13 cellular contexts compared by ENCODE assay signal in genomic region chr14:104749958-104750529, GRCh38. TPM values are rescaled to one million over a fixed set of nuclear protein-coding genes. Genes with fewer than 3 reads are reported as not detected.
A peak's percentile ranks its signal among the peaks of the same experiment; 100 is the strongest.
DNase-seq lines count a peak whose midpoint lies in the region; ATAC-seq and TF ChIP-seq lines count a peak whose summit lies in the region.
"Had no signal": no experiment of that assay in that cellular context is flagged by ENCODE, and none has a peak within 500 bp of the region (broad histone marks: within the 10 kb centered on the region; RNA-seq: fewer than 3 reads in every experiment).

No MANE protein-coding gene starts in this region.

- in situ Hi-C loops in Panc1 (cut with HindIII; ENCODE audit: low pct_unique_long_range_greater_than_20kb, low sequenced_read_pairs), result no loop called here

- peak; percentile 61 for DNase-seq in AG10803 (ENCODE audit: low read depth)
- no peak for DNase-seq in Panc1 (ENCODE audit: low read depth, low spot score)
- DNase-seq in glutamatergic neuron, result no peak
- no peak for DNase-seq in NCI-H226
- DNase-seq in natural killer cell treated with Interleukin-12 subunit alpha and Interleukin-12 subunit beta and Interleukin-15 and Interleukin-18, amount 100 ng/mL, for 72 hours (ENCODE audit: low spot score), result no peak
- DNase-seq: activated CD4-positive, alpha-beta T cell treated with anti-CD3 and anti-CD28 coated beads for 4 hours; activated effector memory CD4-positive, alpha-beta T cell treated with Interleukin-2 at 50 U/mL for 16 hours; cerebellar nuclear complex; NCI-H1092; stimulated activated CD4-positive, alpha-beta T cell treated with anti-CD3 and anti-CD28 coated beads, Interleukin-2, amount 100 ng/mL, for 48 hours had no signal

- no peak overlapping the region for H3K4me3 ChIP-seq in AG10803 (ENCODE audit: low read length)
- no peak overlapping the region for H3K4me3 ChIP-seq in Panc1 (ENCODE audit: low read depth in 2 of 2, low read length in 2 of 2)
- H3K4me3 ChIP-seq: BLaER1 had no signal

- peaks cover 17% of the 10 kb centered on the region for H3K4me1 ChIP-seq in Panc1 (ENCODE audit: control insufficient read depth, insufficient read depth, low read length)

- H3K27me3 Mint-ChIP-seq in glutamatergic neuron (ENCODE audit: unreplicated experiment), result peaks cover 15% of the 10 kb centered on the region
- peaks cover 0 to 3% of the 10 kb centered on the region in 2 donors for H3K27me3 Mint-ChIP-seq in natural killer cell treated with Interleukin-12 subunit alpha and Interleukin-12 subunit beta and Interleukin-15 and Interleukin-18, amount 100 ng/mL, for 72 hours

- peaks cover 18% of the 10 kb centered on the region for H3K4me1 Mint-ChIP-seq in glutamatergic neuron (ENCODE audit: low read depth, unreplicated experiment)
- H3K4me1 Mint-ChIP-seq in natural killer cell treated with Interleukin-12 subunit alpha and Interleukin-12 subunit beta and Interleukin-15 and Interleukin-18, amount 100 ng/mL, for 72 hours (ENCODE audit: low read depth in 2 of 2), result peaks cover 14% of the 10 kb centered on the region in 2 donors

- POLR2A ChIA-PET in Panc1 (lab: Charles Lee), result no interaction called here

- H3K27ac Mint-ChIP-seq in glutamatergic neuron (ENCODE audit: unreplicated experiment), result no peak overlapping the region
- H3K27ac Mint-ChIP-seq in natural killer cell treated with Interleukin-12 subunit alpha and Interleukin-12 subunit beta and Interleukin-15 and Interleukin-18, amount 100 ng/mL, for 72 hours, result no peak overlapping the region

- TF ChIP-seq CTCF in AG10803 (conservative IDR thresholded peaks at IDR 0.05; ENCODE audit: low read length) (no peak), Panc1 (IDR thresholded peaks at IDR 0.05) (no peak), glutamatergic neuron (IDR thresholded peaks at IDR 0.05; ENCODE audit: partially characterized antibody, unreplicated experiment) (no peak)

- ATAC-seq in Panc1, result no peak
- ATAC-seq in GM21825 (IDR thresholded peaks at IDR 0.05; ENCODE audit: unreplicated experiment), result no peak
- no peak for ATAC-seq in natural killer cell treated with Interleukin-12 subunit alpha and Interleukin-12 subunit beta and Interleukin-15 and Interleukin-18, amount 100 ng/mL, for 72 hours
- ATAC-seq: SK-N-SH treated with all-trans-retinoic acid at 6 μM for 48 hours had no signal

- peaks cover 6% of the 10 kb centered on the region for H3K9me3 Mint-ChIP-seq in glutamatergic neuron (ENCODE audit: unreplicated experiment)
- no peaks in the 10 kb centered on the region for H3K9me3 Mint-ChIP-seq in natural killer cell treated with Interleukin-12 subunit alpha and Interleukin-12 subunit beta and Interleukin-15 and Interleukin-18, amount 100 ng/mL, for 72 hours

- peak overlapping the region; percentile 7; the same call in 1 of the 2 replicates for H3K27ac ChIP-seq in Panc1 (ENCODE audit: low read length)

- no TSS peak for BruUV-seq in Panc1 (replicated peaks; lab: Mats Ljungman, UMichigan)

- H3K36me3 ChIP-seq in Panc1 (ENCODE audit: control insufficient read depth, insufficient read depth, low read length), result peaks cover 3% of the 10 kb centered on the region; the same call in 1 of the 2 replicates

- no peaks in the 10 kb centered on the region for H3K36me3 Mint-ChIP-seq in glutamatergic neuron (ENCODE audit: unreplicated experiment)
- H3K36me3 Mint-ChIP-seq in natural killer cell treated with Interleukin-12 subunit alpha and Interleukin-12 subunit beta and Interleukin-15 and Interleukin-18, amount 100 ng/mL, for 72 hours, result no peaks in the 10 kb centered on the region

- peak overlapping the region; percentile 13 for H3K4me3 Mint-ChIP-seq in glutamatergic neuron (ENCODE audit: unreplicated experiment)
- no peak overlapping the region for H3K4me3 Mint-ChIP-seq in natural killer cell treated with Interleukin-12 subunit alpha and Interleukin-12 subunit beta and Interleukin-15 and Interleukin-18, amount 100 ng/mL, for 72 hours

- CTCF ChIA-PET in Panc1 (lab: Charles Lee), result no interaction called here

- H3K9me3 ChIP-seq in Panc1 (ENCODE audit: control insufficient read depth, insufficient read depth, low read depth, low read length), result no peaks in the 10 kb centered on the region

- no peaks in the 10 kb centered on the region for H3K27me3 ChIP-seq in Panc1 (ENCODE audit: control insufficient read depth, insufficient read depth, low read length)
- H3K27me3 ChIP-seq: BLaER1 had no signal

- intact Hi-C loops in Panc1 (cut with micrococcal nuclease; ENCODE audit: unreplicated experiment), result no loop called here

RNA-seq across cellular contexts. Expression of gene SIVA1, which starts 2.9 kb away (rescaled TPM):
- total RNA-seq in Panc1 (2021; ENCODE audit: unreplicated experiment) (100 TPM), glutamatergic neuron (ENCODE audit: unreplicated experiment) (30.5 TPM)
- 184 TPM for polyA plus RNA-seq in Panc1 (2012; ENCODE audit: insufficient read length)
- 100 to 1,000 TPM in 1 of 2 donors, 10 to 100 TPM in 1; 74.5 to 157 TPM for total RNA-seq in natural killer cell treated with Interleukin-12 subunit alpha and Interleukin-12 subunit beta and Interleukin-15 and Interleukin-18, amount 100 ng/mL, for 72 hours

RNA-seq across cellular contexts. Expression of gene ADSS1, which starts 26.0 kb away (rescaled TPM):
- total RNA-seq in Panc1 (2021; ENCODE audit: unreplicated experiment), result 9.4 TPM
- 15.6 TPM for polyA plus RNA-seq in Panc1 (2012; ENCODE audit: insufficient read length)
- total RNA-seq in glutamatergic neuron (ENCODE audit: unreplicated experiment), result 45.1 TPM
- under 1 TPM; 0.50 to 0.61 TPM for total RNA-seq in natural killer cell treated with Interleukin-12 subunit alpha and Interleukin-12 subunit beta and Interleukin-15 and Interleukin-18, amount 100 ng/mL, for 72 hours

RNA-seq across cellular contexts. Expression of gene AKT1, which starts 45.5 kb away (rescaled TPM):
- total RNA-seq in Panc1 (2021; ENCODE audit: unreplicated experiment) (175 TPM), glutamatergic neuron (ENCODE audit: unreplicated experiment) (300 TPM)
- polyA plus RNA-seq in Panc1 (2012; ENCODE audit: insufficient read length), result 296 TPM
- 100 to 1,000 TPM; 128 to 229 TPM for total RNA-seq in natural killer cell treated with Interleukin-12 subunit alpha and Interleukin-12 subunit beta and Interleukin-15 and Interleukin-18, amount 100 ng/mL, for 72 hours

RNA-seq across cellular contexts. Expression of gene ZBTB42, which starts 50.9 kb away (rescaled TPM):
- total RNA-seq in Panc1 (2021; ENCODE audit: unreplicated experiment) (16.5 TPM), glutamatergic neuron (ENCODE audit: unreplicated experiment) (6.0 TPM)
- 17.3 TPM for polyA plus RNA-seq in Panc1 (2012; ENCODE audit: insufficient read length)
- total RNA-seq in natural killer cell treated with Interleukin-12 subunit alpha and Interleukin-12 subunit beta and Interleukin-15 and Interleukin-18, amount 100 ng/mL, for 72 hours, result 1 to 10 TPM; 1.3 to 3.0 TPM
